1 cellular context compared by ENCODE assay signal in the genomic region with DNA sequence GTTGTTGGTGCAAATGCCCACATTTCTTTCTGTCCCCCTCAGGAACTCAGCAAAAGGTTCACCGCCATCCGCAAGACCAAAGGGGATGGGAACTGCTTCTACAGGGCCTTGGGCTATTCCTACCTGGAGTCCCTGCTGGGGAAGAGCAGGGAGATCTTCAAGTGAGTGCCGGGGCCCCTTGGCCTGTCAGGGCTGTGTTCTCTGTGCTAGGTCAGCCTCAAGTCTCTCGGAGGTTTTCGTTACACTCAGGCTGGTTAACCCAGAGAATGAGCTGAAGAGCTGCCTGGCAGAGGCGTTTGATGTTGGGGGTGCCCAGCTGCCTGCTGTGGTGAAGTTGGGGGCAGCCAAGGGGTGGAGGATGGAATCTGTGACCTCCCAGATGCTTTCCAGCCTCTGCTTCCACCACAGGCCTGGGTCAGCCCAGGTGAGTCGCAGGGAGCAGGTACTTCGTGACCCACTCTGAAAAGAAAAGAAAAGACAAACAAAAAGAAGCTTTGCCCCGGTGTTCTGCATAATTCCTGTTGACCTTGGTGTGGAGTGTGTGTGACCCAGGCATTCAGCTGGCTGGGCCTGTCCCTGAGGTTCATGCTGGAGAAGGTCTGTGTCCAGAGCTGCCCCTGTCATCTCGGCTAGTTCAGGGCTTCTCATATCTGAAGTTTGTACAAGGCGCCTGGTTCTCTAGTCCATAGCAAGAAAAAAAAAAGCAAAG.
TF ChIP-seq lines count a peak whose summit lies in the region.

No MANE protein-coding gene starts in this region.

TF ChIP-seq in HepG2, 621 proteins besides CTCF, POLR2A, EP300 and RAD21 (continued from another document):
- TF ChIP-seq, protein P1, sequence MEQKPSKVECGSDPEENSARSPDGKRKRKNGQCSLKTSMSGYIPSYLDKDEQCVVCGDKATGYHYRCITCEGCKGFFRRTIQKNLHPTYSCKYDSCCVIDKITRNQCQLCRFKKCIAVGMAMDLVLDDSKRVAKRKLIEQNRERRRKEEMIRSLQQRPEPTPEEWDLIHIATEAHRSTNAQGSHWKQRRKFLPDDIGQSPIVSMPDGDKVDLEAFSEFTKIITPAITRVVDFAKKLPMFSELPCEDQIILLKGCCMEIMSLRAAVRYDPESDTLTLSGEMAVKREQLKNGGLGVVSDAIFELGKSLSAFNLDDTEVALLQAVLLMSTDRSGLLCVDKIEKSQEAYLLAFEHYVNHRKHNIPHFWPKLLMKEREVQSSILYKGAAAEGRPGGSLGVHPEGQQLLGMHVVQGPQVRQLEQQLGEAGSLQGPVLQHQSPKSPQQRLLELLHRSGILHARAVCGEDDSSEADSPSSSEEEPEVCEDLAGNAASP (CRISPR knock-in tag; IDR thresholded peaks at IDR 0.05; ENCODE audit: borderline replicate concordance): peak; percentile 89; the same call in 1 of the 2 replicates
- TF ChIP-seq, protein P2, sequence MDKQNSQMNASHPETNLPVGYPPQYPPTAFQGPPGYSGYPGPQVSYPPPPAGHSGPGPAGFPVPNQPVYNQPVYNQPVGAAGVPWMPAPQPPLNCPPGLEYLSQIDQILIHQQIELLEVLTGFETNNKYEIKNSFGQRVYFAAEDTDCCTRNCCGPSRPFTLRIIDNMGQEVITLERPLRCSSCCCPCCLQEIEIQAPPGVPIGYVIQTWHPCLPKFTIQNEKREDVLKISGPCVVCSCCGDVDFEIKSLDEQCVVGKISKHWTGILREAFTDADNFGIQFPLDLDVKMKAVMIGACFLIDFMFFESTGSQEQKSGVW (CRISPR knock-in tag; IDR thresholded peaks at IDR 0.05; ENCODE audit: borderline replicate concordance): no peak
- TF ChIP-seq MYC (CRISPR knock-in tag; IDR thresholded peaks at IDR 0.05; ENCODE audit: borderline replicate concordance): no peak
- TF ChIP-seq, protein P3, sequence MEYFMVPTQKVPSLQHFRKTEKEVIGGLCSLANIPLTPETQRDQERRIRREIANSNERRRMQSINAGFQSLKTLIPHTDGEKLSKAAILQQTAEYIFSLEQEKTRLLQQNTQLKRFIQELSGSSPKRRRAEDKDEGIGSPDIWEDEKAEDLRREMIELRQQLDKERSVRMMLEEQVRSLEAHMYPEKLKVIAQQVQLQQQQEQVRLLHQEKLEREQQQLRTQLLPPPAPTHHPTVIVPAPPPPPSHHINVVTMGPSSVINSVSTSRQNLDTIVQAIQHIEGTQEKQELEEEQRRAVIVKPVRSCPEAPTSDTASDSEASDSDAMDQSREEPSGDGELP (IDR thresholded peaks at IDR 0.05; ENCODE audit: borderline replicate concordance, low read depth): peak; percentile 30; the same call in 1 of the 2 replicates
- TF ChIP-seq, protein P4, sequence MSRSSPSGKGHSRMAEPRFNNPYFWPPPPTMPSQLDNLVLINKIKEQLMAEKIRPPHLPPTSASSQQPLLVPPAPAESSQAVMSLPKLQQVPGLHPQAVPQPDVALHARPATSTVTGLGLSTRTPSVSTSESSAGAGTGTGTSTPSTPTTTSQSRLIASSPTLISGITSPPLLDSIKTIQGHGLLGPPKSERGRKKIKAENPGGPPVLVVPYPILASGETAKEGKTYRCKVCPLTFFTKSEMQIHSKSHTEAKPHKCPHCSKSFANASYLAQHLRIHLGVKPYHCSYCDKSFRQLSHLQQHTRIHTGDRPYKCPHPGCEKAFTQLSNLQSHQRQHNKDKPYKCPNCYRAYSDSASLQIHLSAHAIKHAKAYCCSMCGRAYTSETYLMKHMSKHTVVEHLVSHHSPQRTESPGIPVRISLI (CRISPR knock-in tag; IDR thresholded peaks at IDR 0.05; ENCODE audit: borderline replicate concordance): peak; percentile 81
- no peak for TF ChIP-seq ZNF546 (CRISPR knock-in tag; conservative IDR thresholded peaks at IDR 0.05)
- TF ChIP-seq ZNF326 (CRISPR knock-in tag; IDR thresholded peaks at IDR 0.05; ENCODE audit: borderline replicate concordance): no peak
- TF ChIP-seq SOX6 (IDR thresholded peaks at IDR 0.05): no peak
- peak; percentile 67 for TF ChIP-seq SOX6 (CRISPR knock-in tag; IDR thresholded peaks at IDR 0.05)
- no peak for TF ChIP-seq ZNF549 (CRISPR knock-in tag; IDR thresholded peaks at IDR 0.05)
